20 cellular contexts compared by ENCODE assay signal in the genomic region with DNA sequence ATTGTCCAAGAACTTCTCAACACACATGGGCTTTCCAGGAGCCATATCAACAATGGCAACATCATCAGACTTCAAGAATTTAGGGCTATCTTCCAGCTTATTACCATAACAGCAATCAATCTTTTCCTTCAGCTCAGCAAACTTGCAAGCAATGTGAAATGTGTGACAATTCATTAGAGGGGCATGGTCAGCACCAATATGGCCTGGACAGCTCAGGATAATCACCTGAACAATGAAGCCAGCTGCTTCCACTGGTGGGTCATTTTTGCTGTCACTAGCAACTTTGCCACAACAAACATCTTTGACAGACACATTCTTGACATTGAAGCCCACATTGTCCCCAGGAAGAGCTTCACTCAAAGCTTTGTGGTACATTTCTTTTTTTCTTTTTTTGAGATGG. TPM values are rescaled to one million over a fixed set of nuclear protein-coding genes. Genes with fewer than 3 reads are reported as not detected.
DNase-seq lines count a peak whose midpoint lies in the region; ATAC-seq and TF ChIP-seq lines count a peak whose summit lies in the region.
"Had no signal": no experiment of that assay in that cellular context is flagged by ENCODE, and none has a peak within 500 bp of the region (broad histone marks: within the 10 kb centered on the region; RNA-seq: fewer than 3 reads in every experiment).

No MANE protein-coding gene starts in this region.

- POLR2A ChIA-PET in SK-N-SH (lab: Yijun Ruan, JAX): no interaction called here
- POLR2A ChIA-PET in HCT116 (lab: Charles Lee): no interaction called here

- TF ChIP-seq RAD21 in SK-N-SH (IDR thresholded peaks at IDR 0.05; ENCODE audit: low read length) (no peak), HCT116 (IDR thresholded peaks at IDR 0.05; ENCODE audit: low read depth) (no peak)

- no peak for TF ChIP-seq POLR2A in HCT116 (IDR thresholded peaks at IDR 0.05; ENCODE audit: borderline replicate concordance, extremely low read depth, insufficient read depth, insufficient read length)
- no peak for TF ChIP-seq POLR2A in uterus (IDR thresholded peaks at IDR 0.05)

- H3K79me2 ChIP-seq in SK-N-SH (ENCODE audit: insufficient read depth) (no peaks in the 10 kb centered on the region), HCT116 (ENCODE audit: insufficient read depth, low read length) (no peaks in the 10 kb centered on the region)

- RAD21 ChIA-PET in HCT116 (lab: Charles Lee; ENCODE audit: low non-redundant PET in 1 of 2, low total read pairs in 2 of 2, uncharacterized antibody in 2 of 2, unreplicated experiment in 2 of 2): no interaction called here

- H3K36me3 ChIP-seq in SK-N-SH (replicated peaks in 1 of 2; ENCODE audit: control insufficient read depth in 1 of 2, insufficient read depth in 2 of 2, low read length in 1 of 2): no peaks in the 10 kb centered on the region
- no peaks in the 10 kb centered on the region for H3K36me3 ChIP-seq in HCT116 (ENCODE audit: control insufficient read depth in 1 of 2, insufficient read depth in 2 of 2, low read length in 2 of 2)
- no peaks in the 10 kb centered on the region for H3K36me3 ChIP-seq in uterus

- no peak overlapping the region for H2AFZ ChIP-seq in SK-N-SH (ENCODE audit: low read depth)
- H2AFZ ChIP-seq in HCT116 (ENCODE audit: low read depth, low read length, poor library complexity, severe bottlenecking): no peak overlapping the region
- H2AFZ ChIP-seq: GM23248 had no signal

- no peaks in the 10 kb centered on the region for H4K20me1 ChIP-seq in SK-N-SH (ENCODE audit: insufficient read depth)
- no peaks in the 10 kb centered on the region for H4K20me1 ChIP-seq in HCT116 (ENCODE audit: insufficient read depth)

- H3K4me1 ChIP-seq in SK-N-SH (ENCODE audit: control insufficient read depth in 1 of 2, insufficient read depth in 2 of 2, low read depth in 1 of 2, low read length in 1 of 2): no peaks in the 10 kb centered on the region
- no peaks in the 10 kb centered on the region for H3K4me1 ChIP-seq in HCT116 (ENCODE audit: control insufficient read depth in 1 of 2, insufficient read depth in 2 of 2, low read length in 2 of 2)
- H3K4me1 ChIP-seq in uterus: no peaks in the 10 kb centered on the region

- no peaks in the 10 kb centered on the region; the same call in 1 of the 2 replicates for H3K27me3 ChIP-seq in SK-N-SH (ENCODE audit: insufficient read depth)
- H3K27me3 ChIP-seq in HCT116 (ENCODE audit: insufficient read depth, low read length): no peaks in the 10 kb centered on the region
- H3K27me3 ChIP-seq in uterus: no peaks in the 10 kb centered on the region

- TF ChIP-seq CTCF in SK-N-SH (IDR thresholded peaks at IDR 0.05) (no peak), HCT116 (IDR thresholded peaks at IDR 0.05 in 2 of 3, conservative IDR thresholded peaks at IDR 0.05 in 1 of 3; ENCODE audit: borderline replicate concordance in 1 of 3, insufficient read depth in 1 of 3, low read depth in 2 of 3, low read length in 2 of 3) (no peak), uterus (IDR thresholded peaks at IDR 0.05) (no peak)

- H3K9ac ChIP-seq in SK-N-SH (no peak overlapping the region), HCT116 (ENCODE audit: low read length) (no peak overlapping the region)
- H3K9ac ChIP-seq: GM23248 had no signal

- H3K4me2 ChIP-seq in SK-N-SH: no peak overlapping the region
- no peak overlapping the region for H3K4me2 ChIP-seq in HCT116 (ENCODE audit: low read length)

- no peak overlapping the region for H3K27ac ChIP-seq in SK-N-SH (ENCODE audit: low read depth in 2 of 2, low read length in 1 of 2)
- H3K27ac ChIP-seq in HCT116 (ENCODE audit: low read depth, low read length): no peak overlapping the region
- no peak overlapping the region for H3K27ac ChIP-seq in uterus
- H3K27ac ChIP-seq: 22Rv1, GM23248 had no signal

- CTCF ChIA-PET in SK-N-SH (lab: Yijun Ruan, JAX): no interaction called here
- CTCF ChIA-PET in HCT116 (lab: Charles Lee): no interaction called here

- no peaks in the 10 kb centered on the region for H3K9me2 ChIP-seq in SK-N-SH
- no peaks in the 10 kb centered on the region for H3K9me2 ChIP-seq in HCT116 (ENCODE audit: insufficient read depth)

- no peak for TF ChIP-seq EP300 in SK-N-SH (IDR thresholded peaks at IDR 0.05; ENCODE audit: borderline replicate concordance in 1 of 2, low read depth in 1 of 2, low read length in 1 of 2)

- H3F3A ChIP-seq in SK-N-SH (replicated peaks; ENCODE audit: insufficient read depth): no peaks in the 10 kb centered on the region

- DNase-seq in SK-N-SH: no peak
- no peak for DNase-seq in HCT116 (ENCODE audit: low read depth, low spot score)
- peak; percentile 16 for DNase-seq in left kidney (ENCODE audit: low read depth, low spot score)
- no peak for DNase-seq in activated effector memory CD4-positive, alpha-beta T cell treated with anti-CD3 and anti-CD28 coated beads, Interleukin-2, amount 50 U/mL, for 16 hours
- DNase-seq in uterus: no peak
- DNase-seq: ACHN; AML-193; C1 segment of cervical spinal cord; Calu3; CD4-positive, alpha-beta memory T cell; COR-L47; DMS53; DMS79 treated with DMSO at 0.1 percent for 48 hours; GF-D8; GM23248; H9 had no signal

- no peak overlapping the region for H3K4me3 ChIP-seq in SK-N-SH (ENCODE audit: low read depth in 2 of 2, low read length in 1 of 2)
- no peak overlapping the region for H3K4me3 ChIP-seq in HCT116 (replicated peaks in 1 of 2; ENCODE audit: low read depth in 1 of 2, low read length in 2 of 2)
- no peak overlapping the region for H3K4me3 ChIP-seq in uterus
- H3K4me3 ChIP-seq: GM23248 had no signal

- H3K9me3 ChIP-seq in SK-N-SH: no peaks in the 10 kb centered on the region
- H3K9me3 ChIP-seq in HCT116 (ENCODE audit: control insufficient read depth in 1 of 2, insufficient read depth in 1 of 2, low read depth in 1 of 2, low read length in 2 of 2): no peaks in the 10 kb centered on the region
- H3K9me3 ChIP-seq in uterus: no peaks in the 10 kb centered on the region

- intact Hi-C loops in HCT116 (cut with micrococcal nuclease) (no loop called here), uterus (cut with DNase I; ENCODE audit: low total_unique reads) (no loop called here)

- BruUV-seq in HCT116 (replicated peaks; lab: Mats Ljungman, UMichigan): no TSS peak

- no peak for ATAC-seq in SK-N-SH treated with all-trans-retinoic acid at 6 μM for 48 hours
- ATAC-seq in HCT116: no peak
- no peak for ATAC-seq in HG03521 (IDR thresholded peaks at IDR 0.05; ENCODE audit: unreplicated experiment)

TF ChIP-seq in SK-N-SH, 30 proteins besides CTCF, POLR2A, EP300 and RAD21 (continues in another document):
- TF ChIP-seq FOXJ3 (CRISPR knock-in tag; IDR thresholded peaks at IDR 0.05): no peak
- TF ChIP-seq RXRA (IDR thresholded peaks at IDR 0.05; ENCODE audit: borderline replicate concordance, low read depth): no peak
- no peak for TF ChIP-seq FOSL2 (IDR thresholded peaks at IDR 0.05; ENCODE audit: borderline replicate concordance, low read depth)
- TF ChIP-seq NRF1 (IDR thresholded peaks at IDR 0.05; ENCODE audit: low read depth, low read length): no peak

TF ChIP-seq in SK-N-SH treated with all-trans-retinoic acid at 6 μM for 48 hours, 23 proteins besides CTCF, POLR2A, EP300 and RAD21 (continues in another document):
- TF ChIP-seq CREB5 (CRISPR knock-in tag; IDR thresholded peaks at IDR 0.05; ENCODE audit: low read depth): no peak
- no peak for TF ChIP-seq TCF4 (CRISPR knock-in tag; IDR thresholded peaks at IDR 0.05; ENCODE audit: borderline replicate concordance)
- TF ChIP-seq ZFP3 (CRISPR knock-in tag; IDR thresholded peaks at IDR 0.05): no peak

TF ChIP-seq in HCT116, 20 proteins besides CTCF, POLR2A, EP300 and RAD21 (continues in another document):
- TF ChIP-seq FOSL1 (IDR thresholded peaks at IDR 0.05; ENCODE audit: low read depth) (no peak), SP1 (IDR thresholded peaks at IDR 0.05; ENCODE audit: low read depth) (no peak), POLR2AphosphoS5 (IDR thresholded peaks at IDR 0.05; ENCODE audit: low read depth, low read length) (no peak), ZBTB33 (IDR thresholded peaks at IDR 0.05; ENCODE audit: extremely low read depth, insufficient replicate concordance, low read length) (no peak)

TF ChIP-seq in PFSK-1, 5 proteins besides CTCF, POLR2A, EP300 and RAD21:
- no peak for TF ChIP-seq POLR2AphosphoS5 (IDR thresholded peaks at IDR 0.05; ENCODE audit: low read depth, low read length)
- no peak for TF ChIP-seq SIN3A (IDR thresholded peaks at IDR 0.05; ENCODE audit: borderline replicate concordance, insufficient read depth, low read length)
- no peak for TF ChIP-seq FOXP2 (optimal IDR thresholded peaks at IDR 0.05; ENCODE audit: borderline replicate concordance, extremely low read depth, extremely low read length, insufficient read depth)
- TF ChIP-seq TAF1 (IDR thresholded peaks at IDR 0.05; ENCODE audit: borderline replicate concordance, insufficient read depth, low read length): no peak
- TF ChIP-seq, protein P1, sequence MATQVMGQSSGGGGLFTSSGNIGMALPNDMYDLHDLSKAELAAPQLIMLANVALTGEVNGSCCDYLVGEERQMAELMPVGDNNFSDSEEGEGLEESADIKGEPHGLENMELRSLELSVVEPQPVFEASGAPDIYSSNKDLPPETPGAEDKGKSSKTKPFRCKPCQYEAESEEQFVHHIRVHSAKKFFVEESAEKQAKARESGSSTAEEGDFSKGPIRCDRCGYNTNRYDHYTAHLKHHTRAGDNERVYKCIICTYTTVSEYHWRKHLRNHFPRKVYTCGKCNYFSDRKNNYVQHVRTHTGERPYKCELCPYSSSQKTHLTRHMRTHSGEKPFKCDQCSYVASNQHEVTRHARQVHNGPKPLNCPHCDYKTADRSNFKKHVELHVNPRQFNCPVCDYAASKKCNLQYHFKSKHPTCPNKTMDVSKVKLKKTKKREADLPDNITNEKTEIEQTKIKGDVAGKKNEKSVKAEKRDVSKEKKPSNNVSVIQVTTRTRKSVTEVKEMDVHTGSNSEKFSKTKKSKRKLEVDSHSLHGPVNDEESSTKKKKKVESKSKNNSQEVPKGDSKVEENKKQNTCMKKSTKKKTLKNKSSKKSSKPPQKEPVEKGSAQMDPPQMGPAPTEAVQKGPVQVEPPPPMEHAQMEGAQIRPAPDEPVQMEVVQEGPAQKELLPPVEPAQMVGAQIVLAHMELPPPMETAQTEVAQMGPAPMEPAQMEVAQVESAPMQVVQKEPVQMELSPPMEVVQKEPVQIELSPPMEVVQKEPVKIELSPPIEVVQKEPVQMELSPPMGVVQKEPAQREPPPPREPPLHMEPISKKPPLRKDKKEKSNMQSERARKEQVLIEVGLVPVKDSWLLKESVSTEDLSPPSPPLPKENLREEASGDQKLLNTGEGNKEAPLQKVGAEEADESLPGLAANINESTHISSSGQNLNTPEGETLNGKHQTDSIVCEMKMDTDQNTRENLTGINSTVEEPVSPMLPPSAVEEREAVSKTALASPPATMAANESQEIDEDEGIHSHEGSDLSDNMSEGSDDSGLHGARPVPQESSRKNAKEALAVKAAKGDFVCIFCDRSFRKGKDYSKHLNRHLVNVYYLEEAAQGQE (IDR thresholded peaks at IDR 0.05; ENCODE audit: insufficient read depth in 1 of 2, low read depth in 2 of 2, low read length in 2 of 2): peak; percentile 46 to 85; a peak in 3 of 4 replicates

RNA-seq across cellular contexts. Expression of gene NEDD1, which starts 5.9 kb away (rescaled TPM):
- 6.0 and 8.3 TPM in 2 replicates for polyA plus RNA-seq in SK-N-SH (2012; rRNA removed)
- polyA plus RNA-seq in SK-N-SH (2012; cell fraction: cytosol; rRNA removed): 10.3 and 10.9 TPM in 2 replicates
- 3.5 and 7.0 TPM in 2 replicates for polyA plus RNA-seq in SK-N-SH (2012; cell fraction: nucleus; rRNA removed)
- 35.4 TPM for total RNA-seq in HCT116 (2021; ENCODE audit: unreplicated experiment)
- 15.1 and 17.8 TPM in 2 replicates for polyA plus RNA-seq in HCT116 (2012)
- 6.1 TPM for polyA plus RNA-seq in PFSK-1 (2012; ENCODE audit: insufficient read length, low read depth)
- total RNA-seq in uterus: 10 to 100 TPM; 13.3 to 54.2 (median 36.3) TPM
